1 cellular context compared by ENCODE assay signal in the genomic region with DNA sequence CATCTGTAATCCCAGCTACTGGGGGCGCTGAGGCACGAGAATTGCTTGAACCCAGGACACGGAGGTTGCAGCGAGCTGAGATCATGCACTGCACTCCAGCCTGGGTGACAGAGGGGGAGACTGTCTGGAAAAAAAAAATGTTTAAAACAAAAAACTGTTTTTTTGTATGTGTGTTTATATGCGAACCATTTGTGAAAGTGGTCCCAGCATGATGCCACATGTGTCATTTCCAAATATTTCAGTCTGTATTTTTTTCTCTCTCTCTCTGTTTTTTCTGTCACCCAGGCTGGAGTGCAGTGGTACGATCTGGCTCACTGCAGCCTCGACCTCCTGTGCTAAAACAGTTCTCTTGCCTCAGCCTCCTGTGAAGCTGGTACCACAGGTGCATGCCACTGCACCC.
TF ChIP-seq lines count a peak whose summit lies in the region.

No MANE protein-coding gene starts in this region.

TF ChIP-seq in GM23338, 12 proteins besides CTCF, POLR2A, EP300 and RAD21 (continued from another document):
- TF ChIP-seq, protein P1, sequence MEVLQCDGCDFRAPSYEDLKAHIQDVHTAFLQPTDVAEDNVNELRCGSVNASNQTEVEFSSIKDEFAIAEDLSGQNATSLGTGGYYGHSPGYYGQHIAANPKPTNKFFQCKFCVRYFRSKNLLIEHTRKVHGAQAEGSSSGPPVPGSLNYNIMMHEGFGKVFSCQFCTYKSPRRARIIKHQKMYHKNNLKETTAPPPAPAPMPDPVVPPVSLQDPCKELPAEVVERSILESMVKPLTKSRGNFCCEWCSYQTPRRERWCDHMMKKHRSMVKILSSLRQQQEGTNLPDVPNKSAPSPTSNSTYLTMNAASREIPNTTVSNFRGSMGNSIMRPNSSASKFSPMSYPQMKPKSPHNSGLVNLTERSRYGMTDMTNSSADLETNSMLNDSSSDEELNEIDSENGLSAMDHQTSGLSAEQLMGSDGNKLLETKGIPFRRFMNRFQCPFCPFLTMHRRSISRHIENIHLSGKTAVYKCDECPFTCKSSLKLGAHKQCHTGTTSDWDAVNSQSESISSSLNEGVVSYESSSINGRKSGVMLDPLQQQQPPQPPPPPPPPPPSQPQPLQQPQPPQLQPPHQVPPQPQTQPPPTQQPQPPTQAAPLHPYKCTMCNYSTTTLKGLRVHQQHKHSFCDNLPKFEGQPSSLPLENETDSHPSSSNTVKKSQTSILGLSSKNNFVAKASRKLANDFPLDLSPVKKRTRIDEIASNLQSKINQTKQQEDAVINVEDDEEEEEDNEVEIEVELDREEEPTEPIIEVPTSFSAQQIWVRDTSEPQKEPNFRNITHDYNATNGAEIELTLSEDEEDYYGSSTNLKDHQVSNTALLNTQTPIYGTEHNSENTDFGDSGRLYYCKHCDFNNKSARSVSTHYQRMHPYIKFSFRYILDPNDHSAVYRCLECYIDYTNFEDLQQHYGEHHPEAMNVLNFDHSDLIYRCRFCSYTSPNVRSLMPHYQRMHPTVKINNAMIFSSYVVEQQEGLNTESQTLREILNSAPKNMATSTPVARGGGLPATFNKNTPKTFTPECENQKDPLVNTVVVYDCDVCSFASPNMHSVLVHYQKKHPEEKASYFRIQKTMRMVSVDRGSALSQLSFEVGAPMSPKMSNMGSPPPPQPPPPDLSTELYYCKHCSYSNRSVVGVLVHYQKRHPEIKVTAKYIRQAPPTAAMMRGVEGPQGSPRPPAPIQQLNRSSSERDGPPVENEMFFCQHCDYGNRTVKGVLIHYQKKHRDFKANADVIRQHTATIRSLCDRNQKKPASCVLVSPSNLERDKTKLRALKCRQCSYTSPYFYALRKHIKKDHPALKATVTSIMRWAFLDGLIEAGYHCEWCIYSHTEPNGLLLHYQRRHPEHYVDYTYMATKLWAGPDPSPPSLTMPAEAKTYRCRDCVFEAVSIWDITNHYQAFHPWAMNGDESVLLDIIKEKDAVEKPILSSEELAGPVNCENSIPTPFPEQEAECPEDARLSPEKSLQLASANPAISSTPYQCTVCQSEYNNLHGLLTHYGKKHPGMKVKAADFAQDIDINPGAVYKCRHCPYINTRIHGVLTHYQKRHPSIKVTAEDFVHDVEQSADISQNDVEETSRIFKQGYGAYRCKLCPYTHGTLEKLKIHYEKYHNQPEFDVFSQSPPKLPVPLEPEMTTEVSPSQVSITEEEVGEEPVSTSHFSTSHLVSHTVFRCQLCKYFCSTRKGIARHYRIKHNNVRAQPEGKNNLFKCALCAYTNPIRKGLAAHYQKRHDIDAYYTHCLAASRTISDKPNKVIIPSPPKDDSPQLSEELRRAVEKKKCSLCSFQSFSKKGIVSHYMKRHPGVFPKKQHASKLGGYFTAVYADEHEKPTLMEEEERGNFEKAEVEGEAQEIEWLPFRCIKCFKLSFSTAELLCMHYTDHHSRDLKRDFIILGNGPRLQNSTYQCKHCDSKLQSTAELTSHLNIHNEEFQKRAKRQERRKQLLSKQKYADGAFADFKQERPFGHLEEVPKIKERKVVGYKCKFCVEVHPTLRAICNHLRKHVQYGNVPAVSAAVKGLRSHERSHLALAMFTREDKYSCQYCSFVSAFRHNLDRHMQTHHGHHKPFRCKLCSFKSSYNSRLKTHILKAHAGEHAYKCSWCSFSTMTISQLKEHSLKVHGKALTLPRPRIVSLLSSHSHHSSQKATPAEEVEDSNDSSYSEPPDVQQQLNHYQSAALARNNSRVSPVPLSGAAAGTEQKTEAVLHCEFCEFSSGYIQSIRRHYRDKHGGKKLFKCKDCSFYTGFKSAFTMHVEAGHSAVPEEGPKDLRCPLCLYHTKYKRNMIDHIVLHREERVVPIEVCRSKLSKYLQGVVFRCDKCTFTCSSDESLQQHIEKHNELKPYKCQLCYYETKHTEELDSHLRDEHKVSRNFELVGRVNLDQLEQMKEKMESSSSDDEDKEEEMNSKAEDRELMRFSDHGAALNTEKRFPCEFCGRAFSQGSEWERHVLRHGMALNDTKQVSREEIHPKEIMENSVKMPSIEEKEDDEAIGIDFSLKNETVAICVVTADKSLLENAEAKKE (CRISPR knock-in tag; IDR thresholded peaks at IDR 0.05): no peak
- TF ChIP-seq, protein P2, sequence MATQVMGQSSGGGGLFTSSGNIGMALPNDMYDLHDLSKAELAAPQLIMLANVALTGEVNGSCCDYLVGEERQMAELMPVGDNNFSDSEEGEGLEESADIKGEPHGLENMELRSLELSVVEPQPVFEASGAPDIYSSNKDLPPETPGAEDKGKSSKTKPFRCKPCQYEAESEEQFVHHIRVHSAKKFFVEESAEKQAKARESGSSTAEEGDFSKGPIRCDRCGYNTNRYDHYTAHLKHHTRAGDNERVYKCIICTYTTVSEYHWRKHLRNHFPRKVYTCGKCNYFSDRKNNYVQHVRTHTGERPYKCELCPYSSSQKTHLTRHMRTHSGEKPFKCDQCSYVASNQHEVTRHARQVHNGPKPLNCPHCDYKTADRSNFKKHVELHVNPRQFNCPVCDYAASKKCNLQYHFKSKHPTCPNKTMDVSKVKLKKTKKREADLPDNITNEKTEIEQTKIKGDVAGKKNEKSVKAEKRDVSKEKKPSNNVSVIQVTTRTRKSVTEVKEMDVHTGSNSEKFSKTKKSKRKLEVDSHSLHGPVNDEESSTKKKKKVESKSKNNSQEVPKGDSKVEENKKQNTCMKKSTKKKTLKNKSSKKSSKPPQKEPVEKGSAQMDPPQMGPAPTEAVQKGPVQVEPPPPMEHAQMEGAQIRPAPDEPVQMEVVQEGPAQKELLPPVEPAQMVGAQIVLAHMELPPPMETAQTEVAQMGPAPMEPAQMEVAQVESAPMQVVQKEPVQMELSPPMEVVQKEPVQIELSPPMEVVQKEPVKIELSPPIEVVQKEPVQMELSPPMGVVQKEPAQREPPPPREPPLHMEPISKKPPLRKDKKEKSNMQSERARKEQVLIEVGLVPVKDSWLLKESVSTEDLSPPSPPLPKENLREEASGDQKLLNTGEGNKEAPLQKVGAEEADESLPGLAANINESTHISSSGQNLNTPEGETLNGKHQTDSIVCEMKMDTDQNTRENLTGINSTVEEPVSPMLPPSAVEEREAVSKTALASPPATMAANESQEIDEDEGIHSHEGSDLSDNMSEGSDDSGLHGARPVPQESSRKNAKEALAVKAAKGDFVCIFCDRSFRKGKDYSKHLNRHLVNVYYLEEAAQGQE (IDR thresholded peaks at IDR 0.05; ENCODE audit: unreplicated experiment): no peak
- TF ChIP-seq CREB1 (CRISPR knock-in tag; IDR thresholded peaks at IDR 0.05; ENCODE audit: low read depth) (no peak), EZH2phosphoT487 (IDR thresholded peaks at IDR 0.05; ENCODE audit: unreplicated experiment) (no peak), EZH2 (IDR thresholded peaks at IDR 0.05; ENCODE audit: low read depth, unreplicated experiment) (no peak), ZNF114 (CRISPR knock-in tag; IDR thresholded peaks at IDR 0.05) (no peak), JUNB (IDR thresholded peaks at IDR 0.05; ENCODE audit: unreplicated experiment) (no peak), STAT1 (IDR thresholded peaks at IDR 0.05; ENCODE audit: unreplicated experiment) (no peak)
